13 cellular contexts compared by ENCODE assay signal in genomic region chr2:66334237-66335054, GRCh38.
DNase-seq lines count a peak whose midpoint lies in the region; ATAC-seq and TF ChIP-seq lines count a peak whose summit lies in the region.
"Had no signal": no experiment of that assay in that cellular context is flagged by ENCODE, and none has a peak within 500 bp of the region (broad histone marks: within the 10 kb centered on the region; RNA-seq: fewer than 3 reads in every experiment).

No MANE protein-coding gene starts in this region.

- H3K27me3 ChIP-seq in DND-41 (ENCODE audit: insufficient read depth, low read length, poor library complexity) (no peaks in the 10 kb centered on the region), PC-3 (ENCODE audit: low read length) (peaks cover 68% of the 10 kb centered on the region)
- H3K27me3 ChIP-seq: hepatocyte had no signal

- H3K27ac Mint-ChIP-seq in activated T-cell treated with anti-CD3 and anti-CD28 coated beads, Interleukin-2, amount 50 U/mL, for 72 hours = no peak overlapping the region

- H3K4me2 ChIP-seq in DND-41 (ENCODE audit: insufficient read depth, low read length) = peak overlapping the region; percentile 46
- H3K4me2 ChIP-seq in PC-3 (ENCODE audit: low read length) = no peak overlapping the region
- H3K4me2 ChIP-seq: hepatocyte had no signal

- H3K9me3 Mint-ChIP-seq in activated T-cell treated with anti-CD3 and anti-CD28 coated beads, Interleukin-2, amount 50 U/mL, for 72 hours = no peaks in the 10 kb centered on the region

- no peaks in the 10 kb centered on the region for H4K20me1 ChIP-seq in DND-41 (ENCODE audit: insufficient read depth, low read length)
- no peaks in the 10 kb centered on the region for H4K20me1 ChIP-seq in PC-3 (ENCODE audit: low read length)

- no peak overlapping the region for H3K4me3 Mint-ChIP-seq in activated T-cell treated with anti-CD3 and anti-CD28 coated beads, Interleukin-2, amount 50 U/mL, for 72 hours

- H3K27me3 Mint-ChIP-seq in activated T-cell treated with anti-CD3 and anti-CD28 coated beads, Interleukin-2, amount 50 U/mL, for 72 hours (ENCODE audit: low read depth) = no peaks in the 10 kb centered on the region

- intact Hi-C loops in PC-3 (cut with micrococcal nuclease) = no loop called here

- H3K36me3 Mint-ChIP-seq in activated T-cell treated with anti-CD3 and anti-CD28 coated beads, Interleukin-2, amount 50 U/mL, for 72 hours (ENCODE audit: insufficient read depth in 2 of 2) = no peaks in the 10 kb centered on the region

- no peaks in the 10 kb centered on the region for H3F3A ChIP-seq in PC-3 (ENCODE audit: low read length, unreplicated experiment)

- H3K4me3 ChIP-seq in DND-41 (ENCODE audit: low read depth in 1 of 2, low read length in 2 of 2) = no peak overlapping the region
- H3K4me3 ChIP-seq in Jurkat, Clone E6-1 (ENCODE audit: low read length) = peak overlapping the region; percentile 21; the same call in 1 of the 2 replicates
- H3K4me3 ChIP-seq in PC-3 (ENCODE audit: low read length) = no peak overlapping the region
- H3K4me3 ChIP-seq: hepatocyte had no signal

- ATAC-seq in DND-41 (ENCODE audit: insufficient read depth, low read depth) = peak; percentile 97
- ATAC-seq in PC-3 = peak; percentile 54; the same call in 1 of the 2 replicates
- no peak for ATAC-seq in activated T-cell treated with anti-CD3 and anti-CD28 coated beads, Interleukin-2, amount 50 U/mL, for 72 hours (replicated peaks in 1 of 2)
- ATAC-seq in HG02678 (IDR thresholded peaks at IDR 0.05; ENCODE audit: unreplicated experiment) = no peak

- no peaks in the 10 kb centered on the region for H3K4me1 Mint-ChIP-seq in activated T-cell treated with anti-CD3 and anti-CD28 coated beads, Interleukin-2, amount 50 U/mL, for 72 hours (ENCODE audit: low read depth)

- no peaks in the 10 kb centered on the region for H3K9me3 ChIP-seq in DND-41 (ENCODE audit: insufficient read depth, low read length, severe bottlenecking)
- no peaks in the 10 kb centered on the region for H3K9me3 ChIP-seq in PC-3 (ENCODE audit: low read length)

- CTCF ChIA-PET in PC-3 (lab: Charles Lee) = no interaction called here

- DNase-seq in DND-41 (peak; percentile 92), PC-3 (peak; percentile 46), iPS-NIHi7 (ENCODE audit: extremely low spot score) (peak; percentile 52), DMS114 treated with DMSO at 0.1 percent for 48 hours (lab: John Stamatoyannopoulos, UW; ENCODE audit: unreplicated experiment) (no peak), activated T-cell treated with anti-CD3 and anti-CD28 coated beads for 4 hours (no peak)
- DNase-seq in Jurkat, Clone E6-1 (ENCODE audit: low read depth, low spot score) = peak; percentile 97
- no peak for DNase-seq in activated T-cell treated with anti-CD3 and anti-CD28 coated beads, Interleukin-2, amount 50 U/mL, for 72 hours
- DNase-seq: amniotic stem cell; effector CD4-positive, alpha-beta T cell; NCI-H526 treated with DMSO at 0.1 percent for 48 hours; stimulated activated CD4-positive, alpha-beta T cell treated with anti-CD3 and anti-CD28 coated beads, Interleukin-4, amount 100 ng/mL, for 4 hours had no signal

- no peaks in the 10 kb centered on the region for H3K9me2 ChIP-seq in PC-3 (replicated peaks; ENCODE audit: low read length)

- no peak for TF ChIP-seq CTCF in DND-41 (IDR thresholded peaks at IDR 0.05; ENCODE audit: borderline replicate concordance, extremely low read depth, low read length, poor library complexity, severe bottlenecking)
- no peak for TF ChIP-seq CTCF in PC-3 (conservative IDR thresholded peaks at IDR 0.05; ENCODE audit: low read depth, low read length)

- H3K36me3 ChIP-seq in DND-41 (ENCODE audit: insufficient read depth, low read length) = no peaks in the 10 kb centered on the region
- H3K36me3 ChIP-seq in PC-3 (ENCODE audit: low read depth, low read length) = no peaks in the 10 kb centered on the region

- peak overlapping the region; percentile 32 for H3K9ac ChIP-seq in DND-41 (ENCODE audit: low read depth, low read length)
- no peak overlapping the region for H3K9ac ChIP-seq in PC-3 (ENCODE audit: low read length)

- BruUV-seq in PC-3 (replicated peaks; lab: Mats Ljungman, UMichigan) = no TSS peak

- no peak overlapping the region for H2AFZ ChIP-seq in DND-41 (ENCODE audit: low read depth, low read length)
- no peak overlapping the region for H2AFZ ChIP-seq in PC-3 (ENCODE audit: low read length)
- H2AFZ ChIP-seq: hepatocyte had no signal

- H3K79me2 ChIP-seq in DND-41 (ENCODE audit: insufficient read depth, low read length) = no peaks in the 10 kb centered on the region
- no peaks in the 10 kb centered on the region for H3K79me2 ChIP-seq in PC-3 (ENCODE audit: low read length)
- H3K79me2 ChIP-seq: hepatocyte had no signal

- H3K27ac ChIP-seq in DND-41 (ENCODE audit: low read length) (peak overlapping the region; percentile 75), PC-3 (ENCODE audit: low read length) (no peak overlapping the region)
- H3K27ac ChIP-seq: hepatocyte had no signal

- H3K4me1 ChIP-seq in DND-41 (ENCODE audit: insufficient read depth, low read length) (peaks cover 46% of the 10 kb centered on the region), PC-3 (ENCODE audit: insufficient read depth, low read length) (no peaks in the 10 kb centered on the region)

- POLR2A ChIA-PET in PC-3 (lab: Charles Lee; ENCODE audit: unreplicated experiment) = no interaction called here

Comparison
In these comparisons a context has a peak if more than half of its experiments do, and no peak if none do; other contexts are left out.
1. ATAC-seq: peak in DND-41 (single experiment) and PC-3 (single experiment); none in activated T-cell treated with anti-CD3 and anti-CD28 coated beads, Interleukin-2, amount 50 U/mL, for 72 hours (0 of 2) and HG02678 (single experiment).
2. DNase-seq: peak in DND-41 (single experiment), Jurkat, Clone E6-1 (single experiment), PC-3 (single experiment) and iPS-NIHi7 (single experiment); none in DMS114 treated with DMSO at 0.1 percent for 48 hours (single experiment), activated T-cell treated with anti-CD3 and anti-CD28 coated beads, Interleukin-2, amount 50 U/mL, for 72 hours (0 of 2) and activated T-cell treated with anti-CD3 and anti-CD28 coated beads for 4 hours (single experiment).